In genomic region chr18:48777026-48777736, GRCh38 we compare ENCODE assay signal across 8 cellular contexts.
DNase-seq lines count a peak whose midpoint lies in the region; ATAC-seq and TF ChIP-seq lines count a peak whose summit lies in the region.

No MANE protein-coding gene starts in this region.

- no peak for DNase-seq in CD14-positive monocyte (ENCODE audit: low spot score)
- peak; percentile 50 for DNase-seq in HPDE6-E6E7 (ENCODE audit: extremely low spot score)
- DNase-seq in UCSD-AML1 (lab: John Stamatoyannopoulos, UW; ENCODE audit: unreplicated experiment), result peak; percentile 71
- DNase-seq in body of pancreas, result peak; percentile 50 to 73 (median 62)
- DNase-seq in kidney epithelial cell (ENCODE audit: low read depth), result no peak
- DNase-seq in stimulated activated CD4-positive, alpha-beta T cell treated with anti-CD3 and anti-CD28 coated beads, TNF-alpha, amount 100 ng/mL, for 1 hour (ENCODE audit: low read depth in 3 of 3, low spot score in 1 of 3), result peak; percentile 17 to 60 (median 42)

- intact Hi-C loops in CD14-positive monocyte (cut with micrococcal nuclease), result loop anchor here (5.0 to 10.0 kb wide), 5 partner anchors 95 to 468 kb away; no protein-coding TSS in a partner anchor
- intact Hi-C loops in body of pancreas (cut with DNase I), result loop anchor here (5.0 to 10.0 kb wide), 3 partner anchors 170 to 408 kb away; no protein-coding TSS in a partner anchor

- peaks cover 42 to 43% of the 10 kb centered on the region in 2 donors for H3K36me3 Mint-ChIP-seq in CD14-positive monocyte

- ATAC-seq in GM19025 (IDR thresholded peaks at IDR 0.05; ENCODE audit: low read depth, unreplicated experiment) (peak; percentile 72), body of pancreas (peak; percentile 45), HG03139 (IDR thresholded peaks at IDR 0.05; ENCODE audit: unreplicated experiment) (no peak)

- no peaks in the 10 kb centered on the region for H3K9me3 ChIP-seq in body of pancreas

- H3K9me3 Mint-ChIP-seq in CD14-positive monocyte, result peaks cover 0 to 5% (median 0%) of the 10 kb centered on the region in 7 donors

- H3K4me3 Mint-ChIP-seq in CD14-positive monocyte, result no peak overlapping the region

- no peak overlapping the region for H3K27ac ChIP-seq in body of pancreas

- 26 to 44% methylated on average over 9 to 13 of the region's 13 CpGs for WGBS in body of pancreas, 2 donors

- TF ChIP-seq CTCF in CD14-positive monocyte (IDR thresholded peaks at IDR 0.05), result peak; percentile 92
- peak; percentile 75 to 90 (median 82) for TF ChIP-seq CTCF in body of pancreas (IDR thresholded peaks at IDR 0.05)
- peak; percentile 93 for TF ChIP-seq CTCF in kidney epithelial cell (IDR thresholded peaks at IDR 0.05; ENCODE audit: insufficient read depth, low read length, poor library complexity, severe bottlenecking)

- no peak overlapping the region for H3K27ac Mint-ChIP-seq in CD14-positive monocyte

- no peak for TF ChIP-seq POLR2A in body of pancreas (IDR thresholded peaks at IDR 0.05)

- H3K4me3 ChIP-seq in body of pancreas, result no peak overlapping the region
- H3K4me3 ChIP-seq in kidney epithelial cell (ENCODE audit: low read depth, low read length), result no peak overlapping the region

- peaks cover 4 to 17% (median 12%) of the 10 kb centered on the region in 3 donors for H3K27me3 Mint-ChIP-seq in CD14-positive monocyte (ENCODE audit: low read depth in 3 of 3)

- H3K36me3 ChIP-seq in body of pancreas (replicated peaks in 1 of 2; ENCODE audit: insufficient read depth in 1 of 2, low read depth in 2 of 2) (no peaks in the 10 kb centered on the region), kidney epithelial cell (ENCODE audit: control insufficient read depth, insufficient read depth, low read length) (no peaks in the 10 kb centered on the region)

- H3K27me3 ChIP-seq in body of pancreas (no peaks in the 10 kb centered on the region), kidney epithelial cell (ENCODE audit: control insufficient read depth, insufficient read depth, low read length) (no peaks in the 10 kb centered on the region)

- peaks cover 18% of the 10 kb centered on the region for H3K4me1 ChIP-seq in body of pancreas

- peaks cover 31% of the 10 kb centered on the region for H3K4me1 Mint-ChIP-seq in CD14-positive monocyte

Comparison
In these comparisons a context has a peak if more than half of its experiments do, and no peak if none do; other contexts are left out.
1. DNase-seq: peak in HPDE6-E6E7 (single experiment), UCSD-AML1 (single experiment), body of pancreas (4 of 4) and stimulated activated CD4-positive, alpha-beta T cell treated with anti-CD3 and anti-CD28 coated beads, TNF-alpha, amount 100 ng/mL, for 1 hour (3 of 3); none in CD14-positive monocyte (single experiment) and kidney epithelial cell (single experiment).
2. Peak in every context shown above with its lines, with median percentiles within 50 percentile points of each other: CTCF ChIP-seq.